15 cellular contexts compared by ENCODE assay signal in genomic region chr13:110458594-110459365, GRCh38.
DNase-seq lines count a peak whose midpoint lies in the region; ATAC-seq, FAIRE-seq and TF ChIP-seq lines count a peak whose summit lies in the region.
"Had no signal": no experiment of that assay in that cellular context is flagged by ENCODE, and none has a peak within 500 bp of the region (broad histone marks: within the 10 kb centered on the region; RNA-seq: fewer than 3 reads in every experiment).

No MANE protein-coding gene starts in this region.

- FAIRE-seq in GM12891 (lab: Jason Lieb, UNC) = peak; percentile 48

- intact Hi-C loops in activated B cell treated with CpG ODN at 0.5 μM for 24 hours (cut with micrococcal nuclease) = loop anchor here (5.0 kb wide), 3 partner anchors 49 to 469 kb away; partner anchors contain the start of gene ING1

- H3K9me3 Mint-ChIP-seq in activated B cell treated with CpG ODN at 0.5 μM for 24 hours = no peaks in the 10 kb centered on the region
- H3K9me3 Mint-ChIP-seq in naive B cell = no peaks in the 10 kb centered on the region
- peaks cover 0 to 1% of the 10 kb centered on the region in 2 donors for H3K9me3 Mint-ChIP-seq in stimulated activated naive B cell treated with anti-CD40 and anti-IgM and Interleukin-4, amounts not matched to agents 10 μg/mL and 1 μg/mL and 100 μg/mL, for 72 hours
- H3K9me3 Mint-ChIP-seq: CD4-positive, alpha-beta memory T cell had no signal

- no peak for TF ChIP-seq POLR2A in GM12891 (IDR thresholded peaks at IDR 0.05; ENCODE audit: low read depth, low read length)

- CTCF ChIA-PET in activated B cell treated with CpG ODN at 0.5 μM for 24 hours (lab: Charles Lee) = interaction anchor here (1.4 kb wide), 1 partner anchor 11 kb away, joined by 3 read pairs; no protein-coding TSS in a partner anchor

- H3K27me3 Mint-ChIP-seq in activated B cell treated with CpG ODN at 0.5 μM for 24 hours (peaks cover 2% of the 10 kb centered on the region), naive B cell (peaks cover 0 to 21% (median 0%) of the 10 kb centered on the region in 3 donors)
- peaks cover 0 to 5% of the 10 kb centered on the region in 2 donors for H3K27me3 Mint-ChIP-seq in stimulated activated naive B cell treated with anti-CD40 and anti-IgM and Interleukin-4, amounts not matched to agents 10 μg/mL and 1 μg/mL and 100 μg/mL, for 72 hours

- H3K4me3 Mint-ChIP-seq in activated B cell treated with CpG ODN at 0.5 μM for 24 hours = no peak overlapping the region
- H3K4me3 Mint-ChIP-seq in naive B cell = peak overlapping the region in 1 of 8 donors; percentile 35
- no peak overlapping the region for H3K4me3 Mint-ChIP-seq in stimulated activated naive B cell treated with anti-CD40 and anti-IgM and Interleukin-4, amounts not matched to agents 10 μg/mL and 1 μg/mL and 100 μg/mL, for 72 hours
- H3K4me3 Mint-ChIP-seq: CD4-positive, alpha-beta memory T cell had no signal

- no peak for TF ChIP-seq CTCF in activated B cell treated with CpG ODN at 0.5 μM for 24 hours (IDR thresholded peaks at IDR 0.05)

- no peaks in the 10 kb centered on the region for H3K36me3 Mint-ChIP-seq in activated B cell treated with CpG ODN at 0.5 μM for 24 hours (ENCODE audit: low read depth)
- H3K36me3 Mint-ChIP-seq in naive B cell = no peaks in the 10 kb centered on the region
- H3K36me3 Mint-ChIP-seq in stimulated activated naive B cell treated with anti-CD40 and anti-IgM and Interleukin-4, amounts not matched to agents 10 μg/mL and 1 μg/mL and 100 μg/mL, for 72 hours = peaks cover 2 to 6% of the 10 kb centered on the region in 2 donors
- H3K36me3 Mint-ChIP-seq: CD4-positive, alpha-beta memory T cell had no signal

- peaks cover 33% of the 10 kb centered on the region for H3K4me1 Mint-ChIP-seq in activated B cell treated with CpG ODN at 0.5 μM for 24 hours
- H3K4me1 Mint-ChIP-seq in naive B cell = peaks cover 17 to 35% (median 20%) of the 10 kb centered on the region in 3 donors
- peaks cover 30 to 59% of the 10 kb centered on the region in 2 donors for H3K4me1 Mint-ChIP-seq in stimulated activated naive B cell treated with anti-CD40 and anti-IgM and Interleukin-4, amounts not matched to agents 10 μg/mL and 1 μg/mL and 100 μg/mL, for 72 hours

- ATAC-seq in activated B cell treated with CpG ODN at 0.5 μM for 24 hours (ENCODE audit: low read depth) (no peak), naive B cell (ENCODE audit: low read depth in 2 of 2) (no peak), HG02973 (IDR thresholded peaks at IDR 0.05; ENCODE audit: unreplicated experiment) (no peak)
- no peak for ATAC-seq in stimulated activated naive B cell treated with anti-CD40 and anti-IgM and Interleukin-4, amounts not matched to agents 10 μg/mL and 1 μg/mL and 100 μg/mL, for 72 hours (replicated peaks)

- DNase-seq in GM12891 (ENCODE audit: insufficient read length, low spot score) (no peak), activated B cell treated with CpG ODN at 0.5 μM for 24 hours (no peak), naive B cell (no peak), HuH-7.5 (ENCODE audit: low spot score) (no peak), mesenteric fat pad (ENCODE audit: low spot score) (no peak), D341Med (ENCODE audit: low spot score) (no peak)
- DNase-seq in stimulated activated naive B cell treated with anti-CD40 and anti-IgM and Interleukin-4, amounts not matched to agents 10 μg/mL and 1 μg/mL and 100 μg/mL, for 72 hours = no peak
- DNase-seq: CD4-positive, alpha-beta memory T cell; DND-41; GDM1; H7; NCI-H1417 treated with DMSO at 0.1 percent for 48 hours; NCI-H2029; NCI-H510A treated with DMSO at 0.1 percent for 48 hours had no signal

- POLR2A ChIA-PET in activated B cell treated with CpG ODN at 0.5 μM for 24 hours (lab: Charles Lee) = no interaction called here

- H3K27ac Mint-ChIP-seq in activated B cell treated with CpG ODN at 0.5 μM for 24 hours = peak overlapping the region; percentile 5
- peak overlapping the region in 4 of 6 donors; percentile 2 to 60 (median 34) for H3K27ac Mint-ChIP-seq in naive B cell
- H3K27ac Mint-ChIP-seq in stimulated activated naive B cell treated with anti-CD40 and anti-IgM and Interleukin-4, amounts not matched to agents 10 μg/mL and 1 μg/mL and 100 μg/mL, for 72 hours = peak overlapping the region; percentile 75
- H3K27ac Mint-ChIP-seq: CD4-positive, alpha-beta memory T cell had no signal

TF ChIP-seq in GM12891, 5 proteins besides CTCF, POLR2A, EP300 and RAD21:
- no peak for TF ChIP-seq PAX5 (IDR thresholded peaks at IDR 0.05; ENCODE audit: insufficient read depth, low read length, severe bottlenecking)
- no peak for TF ChIP-seq SPI1 (IDR thresholded peaks at IDR 0.05; ENCODE audit: low read depth, low read length)
- TF ChIP-seq TAF1 (IDR thresholded peaks at IDR 0.05; ENCODE audit: low read depth, low read length) = no peak
- TF ChIP-seq POU2F2 (IDR thresholded peaks at IDR 0.05; ENCODE audit: low read depth, low read length) = no peak
- TF ChIP-seq POLR2AphosphoS5 (IDR thresholded peaks at IDR 0.05; ENCODE audit: low read depth, low read length) = no peak

Comparison
In these comparisons a context has a peak if more than half of its experiments do, and no peak if none do; other contexts are left out.
1. H3K27ac Mint-ChIP-seq: peak in every context shown above with its lines; median percentile 75 in stimulated activated naive B cell treated with anti-CD40 and anti-IgM and Interleukin-4, amounts not matched to agents 10 μg/mL and 1 μg/mL and 100 μg/mL, for 72 hours; 34 in naive B cell; 5 in activated B cell treated with CpG ODN at 0.5 μM for 24 hours.